In genomic region chr10:120480065-120480600, GRCh38 we compare ENCODE assay signal across 1 cellular context.
TF ChIP-seq lines count a peak whose summit lies in the region.

No MANE protein-coding gene starts in this region.

TF ChIP-seq in H1, 55 proteins besides CTCF, POLR2A, EP300 and RAD21 (continued from another document):
- TF ChIP-seq E2F6 (IDR thresholded peaks at IDR 0.05) (no peak), ATF3 (IDR thresholded peaks at IDR 0.05; ENCODE audit: insufficient read depth, low read depth, low read length) (no peak), NANOG (IDR thresholded peaks at IDR 0.05; ENCODE audit: insufficient read depth, low read depth, low read length, poor library complexity, severe bottlenecking) (no peak), JUND (IDR thresholded peaks at IDR 0.05; ENCODE audit: low read length) (no peak), TBP (IDR thresholded peaks at IDR 0.05; ENCODE audit: low read depth, low read length) (no peak), SAP30 (IDR thresholded peaks at IDR 0.05; ENCODE audit: insufficient read depth, insufficient replicate concordance, low read length) (no peak), RXRA (IDR thresholded peaks at IDR 0.05; ENCODE audit: insufficient read depth, low read depth, low read length) (no peak)
